Comparison of ENCODE assay signal across 11 cellular contexts in genomic region chr6:39330057-39330456, GRCh38. TPM values are rescaled to one million over a fixed set of nuclear protein-coding genes. Genes with fewer than 3 reads are reported as not detected.
DNase-seq lines count a peak whose midpoint lies in the region; ATAC-seq, FAIRE-seq and TF ChIP-seq lines count a peak whose summit lies in the region.
"Had no signal": no experiment of that assay in that cellular context is flagged by ENCODE, and none has a peak within 500 bp of the region (broad histone marks: within the 10 kb centered on the region; RNA-seq: fewer than 3 reads in every experiment).

No MANE protein-coding gene starts in this region.

- H4K91ac ChIP-seq in H1 (replicated peaks; ENCODE audit: insufficient read length, low read length) = no peak overlapping the region

- CTCF ChIA-PET in H1 (lab: Charles Lee; ENCODE audit: partially characterized antibody) = interaction anchor here (0.6 to 3.0 kb wide), 4 partner anchors 12 to 228 kb away, joined by 3 to 10 read pairs (median 5); no protein-coding TSS in a partner anchor
- CTCF ChIA-PET in PC-3 (lab: Charles Lee) = no interaction called here
- CTCF ChIA-PET in HepG2 (lab: Yijun Ruan, JAX; ENCODE audit: low intra/inter-chr PET ratio, low total read pairs) = no interaction called here

- peak; percentile 86 for ATAC-seq in GM21447 (IDR thresholded peaks at IDR 0.05; ENCODE audit: unreplicated experiment)
- ATAC-seq in HG03521 (IDR thresholded peaks at IDR 0.05; ENCODE audit: unreplicated experiment) = peak; percentile 72
- no peak for ATAC-seq in PC-3
- no peak for ATAC-seq in HepG2
- ATAC-seq in GM21528 (IDR thresholded peaks at IDR 0.05; ENCODE audit: low FRiP score, unreplicated experiment) = no peak

- no peaks in the 10 kb centered on the region for H3F3A ChIP-seq in PC-3 (ENCODE audit: low read length, unreplicated experiment)

- BruUV-seq in PC-3 (replicated peaks; lab: Mats Ljungman, UMichigan) (no TSS peak), HepG2 (replicated peaks; lab: Mats Ljungman, UMichigan) (no TSS peak)

- WGBS in H1 (ENCODE audit: extremely low coverage in 1 of 2, insufficient coverage in 1 of 2, insufficient read length in 1 of 2, insufficient replicate concordance in 2 of 2, low coverage in 1 of 2, low lambda C conversion rate in 2 of 2, missing lambda C conversion rate in 1 of 2), 2 experiments = 92% methylated on average over 3 of the region's 3 CpGs; no CpG with 5 or more reads in 1 of the 2 experiments
- 5% methylated on average over 3 of the region's 3 CpGs for WGBS in HepG2 (ENCODE audit: low lambda C conversion rate)

- no peak for TF ChIP-seq CTCF in H1 (IDR thresholded peaks at IDR 0.05; ENCODE audit: control extremely low read depth in 1 of 3, insufficient read depth in 1 of 3, low read depth in 1 of 3, low read length in 3 of 3)
- TF ChIP-seq CTCF in PC-3 (conservative IDR thresholded peaks at IDR 0.05; ENCODE audit: low read depth, low read length) = no peak
- no peak for TF ChIP-seq CTCF in HepG2 (CRISPR knock-in tag; IDR thresholded peaks at IDR 0.05)

- H2AFZ ChIP-seq in H1 (ENCODE audit: low read length) (no peak overlapping the region), PC-3 (ENCODE audit: low read length) (no peak overlapping the region), HepG2 (ENCODE audit: low read length) (no peak overlapping the region)

- H3K36me3 ChIP-seq in H1 (ENCODE audit: control insufficient read depth in 2 of 4, insufficient read depth in 4 of 4, low read length in 3 of 4) (no peaks in the 10 kb centered on the region), PC-3 (ENCODE audit: low read depth, low read length) (no peaks in the 10 kb centered on the region), HepG2 (replicated peaks in 1 of 2; ENCODE audit: control insufficient read depth in 1 of 2, insufficient read depth in 2 of 2, low read length in 2 of 2) (no peaks in the 10 kb centered on the region)

- H4K8ac ChIP-seq in H1 (ENCODE audit: extremely low read depth, insufficient read depth, low read length) = no peak overlapping the region

- POLR2A ChIA-PET in H1 (lab: Charles Lee; ENCODE audit: partially characterized antibody) (no interaction called here), PC-3 (lab: Charles Lee; ENCODE audit: unreplicated experiment) (no interaction called here), HepG2 (lab: Yijun Ruan, JAX) (no interaction called here)

- H3K79me2 ChIP-seq in H1 (ENCODE audit: control insufficient read depth in 1 of 2, insufficient read depth in 2 of 2, low read length in 2 of 2) (no peaks in the 10 kb centered on the region; a peak in 1 of 4 replicates), PC-3 (ENCODE audit: low read length) (no peaks in the 10 kb centered on the region), HepG2 (ENCODE audit: insufficient read depth, low read length) (no peaks in the 10 kb centered on the region)

- no peak overlapping the region for H2BK120ac ChIP-seq in H1 (replicated peaks; ENCODE audit: low read depth, low read length)

- no peak overlapping the region for H3K18ac ChIP-seq in H1 (ENCODE audit: extremely low read depth, low read length)

- no peaks in the 10 kb centered on the region for H3K79me1 ChIP-seq in H1 (ENCODE audit: low read depth, low read length)

- no peak overlapping the region for H2BK15ac ChIP-seq in H1 (ENCODE audit: low read length)

- in situ Hi-C loops in HepG2 (cut with HindIII; ENCODE audit: extremely low pct_ligation_motif_present, low pct_unique_long_range_greater_than_20kb) = no loop called here

- no peak overlapping the region for H2BK12ac ChIP-seq in H1 (ENCODE audit: low read depth, low read length)

- no peak overlapping the region for H3K56ac ChIP-seq in H1 (replicated peaks; ENCODE audit: insufficient read length, low read depth, low read length)

- no peak overlapping the region for H4K5ac ChIP-seq in H1 (ENCODE audit: insufficient read length, low read depth, low read length)

- no peak overlapping the region for H3K4ac ChIP-seq in H1 (replicated peaks; ENCODE audit: insufficient read length, low read depth, low read length)

- H3K4me1 ChIP-seq in H1 (replicated peaks in 1 of 4; ENCODE audit: control insufficient read depth in 3 of 4, insufficient read depth in 4 of 4, low read length in 3 of 4) (no peaks in the 10 kb centered on the region), PC-3 (ENCODE audit: insufficient read depth, low read length) (no peaks in the 10 kb centered on the region), HepG2 (ENCODE audit: insufficient read depth, low read length) (no peaks in the 10 kb centered on the region)

- no peak overlapping the region for H2BK20ac ChIP-seq in H1 (ENCODE audit: low read length)

- no peak for TF ChIP-seq RAD21 in H1 (IDR thresholded peaks at IDR 0.05 in 1 of 2, conservative IDR thresholded peaks at IDR 0.05 in 1 of 2; ENCODE audit: low read depth in 2 of 2, low read length in 2 of 2)
- TF ChIP-seq RAD21 in HepG2 (CRISPR knock-in tag; IDR thresholded peaks at IDR 0.05) = no peak

- no peak for DNase-seq in GM18507 (ENCODE audit: extremely low spot score, insufficient read length, low read depth)
- DNase-seq in H1 (ENCODE audit: low read depth in 1 of 2, low spot score in 2 of 2) = no peak
- no peak for DNase-seq in PC-3
- no peak for DNase-seq in ecto neural progenitor cell (ENCODE audit: low spot score)
- DNase-seq in HepG2 (ENCODE audit: low spot score) = no peak
- DNase-seq: T-helper 1 cell had no signal

- H3K4me2 ChIP-seq in H1 (ENCODE audit: insufficient read depth in 1 of 2, low read depth in 2 of 2, low read length in 2 of 2) = no peak overlapping the region
- H3K4me2 ChIP-seq in PC-3 (ENCODE audit: low read length) = no peak overlapping the region
- no peak overlapping the region for H3K4me2 ChIP-seq in HepG2 (ENCODE audit: low read depth, low read length)

- H3K9me3 ChIP-seq in H1 (ENCODE audit: insufficient read depth in 2 of 2, low read depth in 1 of 2, low read length in 1 of 2) = no peaks in the 10 kb centered on the region
- H3K9me3 ChIP-seq in PC-3 (ENCODE audit: low read length) = no peaks in the 10 kb centered on the region
- H3K9me3 ChIP-seq in HepG2 (ENCODE audit: low read length) = no peaks in the 10 kb centered on the region

- no peak overlapping the region for H3K14ac ChIP-seq in H1 (ENCODE audit: insufficient read length)

- TF ChIP-seq POLR2A in H1 (IDR thresholded peaks at IDR 0.05; ENCODE audit: control extremely low read depth in 1 of 2, low read depth in 2 of 2, low read length in 2 of 2) (no peak), HepG2 (IDR thresholded peaks at IDR 0.05; ENCODE audit: insufficient read depth in 1 of 2, low read depth in 2 of 2, low read length in 2 of 2) (no peak)

- TF ChIP-seq EP300 in H1 (IDR thresholded peaks at IDR 0.05; ENCODE audit: borderline replicate concordance in 1 of 2, low read depth in 2 of 2, low read length in 2 of 2) (no peak), HepG2 (IDR thresholded peaks at IDR 0.05; ENCODE audit: low read depth in 2 of 2, low read length in 2 of 2) (no peak), HepG2 (CRISPR knock-in tag; IDR thresholded peaks at IDR 0.05; ENCODE audit: borderline replicate concordance) (no peak)

- peak; percentile 70 for FAIRE-seq in GM18507 (lab: Jason Lieb, UNC)
- FAIRE-seq in H1 (lab: Jason Lieb, UNC) = no peak
- no peak for FAIRE-seq in HepG2 (lab: Jason Lieb, UNC)
- FAIRE-seq: endometrium had no signal

- H3K27ac ChIP-seq in H1 (ENCODE audit: low read depth, low read length) (no peak overlapping the region), PC-3 (ENCODE audit: low read length) (no peak overlapping the region), HepG2 (ENCODE audit: extremely low read length, insufficient read depth, low read length) (no peak overlapping the region)

- H4K20me1 ChIP-seq in H1 (replicated peaks in 1 of 2; ENCODE audit: control insufficient read depth in 1 of 2, insufficient read depth in 2 of 2, low read length in 2 of 2) (no peaks in the 10 kb centered on the region), PC-3 (ENCODE audit: low read length) (no peaks in the 10 kb centered on the region), HepG2 (ENCODE audit: insufficient read depth, low read length) (no peaks in the 10 kb centered on the region)

- H2AK5ac ChIP-seq in H1 (ENCODE audit: low read depth, low read length) = no peak overlapping the region

- intact Hi-C loops in PC-3 (cut with micrococcal nuclease) (no loop called here), HepG2 (cut with micrococcal nuclease; ENCODE audit: unreplicated experiment) (no loop called here)

- no peak overlapping the region for H2BK5ac ChIP-seq in H1 (ENCODE audit: low read depth, low read length)

- no peaks in the 10 kb centered on the region for H3K9me2 ChIP-seq in PC-3 (replicated peaks; ENCODE audit: low read length)

- no peaks in the 10 kb centered on the region for H3K23me2 ChIP-seq in H1 (ENCODE audit: low read depth, low read length)

- H3K4me3 ChIP-seq in H1 (ENCODE audit: extremely low read depth in 1 of 4, insufficient read depth in 2 of 4, low read depth in 3 of 4, low read length in 4 of 4) = no peak overlapping the region
- H3K4me3 ChIP-seq in PC-3 (ENCODE audit: low read length) = no peak overlapping the region
- no peak overlapping the region for H3K4me3 ChIP-seq in HepG2 (replicated peaks in 1 of 3; ENCODE audit: insufficient read depth in 1 of 3, low read depth in 2 of 3, low read length in 3 of 3)

- H3K27me3 ChIP-seq in H1 (replicated peaks in 1 of 4; ENCODE audit: control insufficient read depth in 3 of 4, extremely low read depth in 1 of 4, insufficient read depth in 3 of 4, low read length in 3 of 4) = no peaks in the 10 kb centered on the region
- H3K27me3 ChIP-seq in PC-3 (ENCODE audit: low read length) = peaks cover 35% of the 10 kb centered on the region
- H3K27me3 ChIP-seq in HepG2 (ENCODE audit: control insufficient read depth in 1 of 2, insufficient read depth in 2 of 2, low read length in 2 of 2) = peaks cover 0 to 17% of the 10 kb centered on the region in 2 experiments; a peak in 3 of 5 replicates

- H3K9ac ChIP-seq in H1 (replicated peaks in 1 of 4; ENCODE audit: extremely low read depth in 1 of 4, low read depth in 3 of 4, low read length in 3 of 4) = no peak overlapping the region
- H3K9ac ChIP-seq in PC-3 (ENCODE audit: low read length) = no peak overlapping the region
- H3K9ac ChIP-seq in HepG2 (ENCODE audit: insufficient read depth, low read depth, low read length) = no peak overlapping the region

- no peak overlapping the region for H3K23ac ChIP-seq in H1 (ENCODE audit: insufficient read length)

RNA-seq across cellular contexts. Expression of gene KCNK16, which starts 7.6 kb away (rescaled TPM):
- total RNA-seq in H1 (2021; fragmentation: NEBNext Ultra II Directional; extraction: Animal tissue kit (Norgen Biotek cat#: 25700)) = not detected in 2 replicates
- not detected in 2 replicates for polyA plus RNA-seq in H1 (2011; rRNA removed)
- not detected for polyA plus RNA-seq in H1 (2011; cell fraction: cytosol; rRNA removed)
- not detected for polyA plus RNA-seq in H1 (2011; cell fraction: nucleus; rRNA removed)
- polyA plus RNA-seq in H1 (2012, experiment 1 of 2) = not detected in 4 replicates
- polyA plus RNA-seq in H1 (2012, experiment 2 of 2) = not detected
- polyA plus RNA-seq in H1 (2013, experiment 1 of 2) = not detected
- polyA plus RNA-seq in H1 (2013, experiment 2 of 2) = not detected
- not detected in 2 replicates for polyA minus RNA-seq in H1 (2011; rRNA and poly(A)+ RNA removed)
- polyA minus RNA-seq in H1 (2011; cell fraction: cytosol; rRNA and poly(A)+ RNA removed) = not detected
- polyA minus RNA-seq in H1 (2011; cell fraction: nucleus; rRNA and poly(A)+ RNA removed) = not detected
- not detected in 2 replicates for total RNA-seq in PC-3 (2014; rRNA removed)
- total RNA-seq in HepG2 (2016; rRNA removed; fragmentation: Illumina TruSeq; extraction: Trizol) = not detected in 2 replicates
- total RNA-seq in HepG2 (2016; cell fraction: cytosol; rRNA removed; fragmentation: Illumina TruSeq; extraction: Trizol; ENCODE audit: low read depth) = not detected in 2 replicates
- not detected in 2 replicates for total RNA-seq in HepG2 (2016; cell fraction: insoluble cytoplasmic fraction; rRNA removed; fragmentation: Illumina TruSeq; extraction: Trizol)
- total RNA-seq in HepG2 (2016; cell fraction: membrane; rRNA removed; fragmentation: Illumina TruSeq; extraction: Trizol) = not detected in 2 replicates
- not detected in 2 replicates for total RNA-seq in HepG2 (2016; cell fraction: nucleus; rRNA removed; fragmentation: Illumina TruSeq; extraction: Trizol)
- not detected in 2 replicates for polyA plus RNA-seq in HepG2 (2011; rRNA removed)
- not detected in 2 replicates for polyA plus RNA-seq in HepG2 (2011; cell fraction: cytosol; rRNA removed)
- polyA plus RNA-seq in HepG2 (2011; cell fraction: nucleus; rRNA removed) = not detected in 2 replicates
- polyA plus RNA-seq in HepG2 (2012) = not detected in 2 replicates
- polyA plus RNA-seq in HepG2 (2016; cell fraction: cytosol; fragmentation: Illumina TruSeq; extraction: Trizol; ENCODE audit: low read depth) = not detected in 2 replicates
- not detected in 2 replicates for polyA plus RNA-seq in HepG2 (2016; cell fraction: insoluble cytoplasmic fraction; fragmentation: Illumina TruSeq; extraction: Trizol; ENCODE audit: low read depth)
- polyA plus RNA-seq in HepG2 (2016; cell fraction: membrane; fragmentation: Illumina TruSeq; extraction: Trizol; ENCODE audit: low read depth) = not detected in 2 replicates
- not detected in 2 replicates for polyA plus RNA-seq in HepG2 (2016; cell fraction: nucleus; fragmentation: Illumina TruSeq; extraction: Trizol; ENCODE audit: insufficient read depth, low read depth)
- not detected in 2 replicates for polyA minus RNA-seq in HepG2 (2011; rRNA and poly(A)+ RNA removed; ENCODE audit: low replicate concordance)
- not detected in 2 replicates for polyA minus RNA-seq in HepG2 (2011; cell fraction: cytosol; rRNA and poly(A)+ RNA removed)
- not detected in 2 replicates for polyA minus RNA-seq in HepG2 (2011; cell fraction: nucleus; rRNA and poly(A)+ RNA removed)
- total RNA-seq: osteoblast had no signal

RNA-seq across cellular contexts. Expression of gene KCNK17, which starts 15.8 kb away (rescaled TPM):
- total RNA-seq in H1 (2021; fragmentation: NEBNext Ultra II Directional; extraction: Animal tissue kit (Norgen Biotek cat#: 25700)) = 2.9 and 3.0 TPM in 2 replicates
- polyA plus RNA-seq in H1 (2011; rRNA removed) (3.4 and 3.8 TPM in 2 replicates), HepG2 (2011; rRNA removed) (not detected in 2 replicates)
- 3.5 TPM for polyA plus RNA-seq in H1 (2011; cell fraction: cytosol; rRNA removed)
- 8.8 TPM for polyA plus RNA-seq in H1 (2011; cell fraction: nucleus; rRNA removed)
- 3.5 to 5.5 TPM (median 4.0 TPM) in 4 replicates for polyA plus RNA-seq in H1 (2012, experiment 1 of 2)
- polyA plus RNA-seq in H1 (2012, experiment 2 of 2) = 2.8 TPM
- polyA plus RNA-seq in H1 (2013, experiment 1 of 2) = 3.1 TPM
- polyA plus RNA-seq in H1 (2013, experiment 2 of 2) = 3.1 TPM
- 1.2 and 2.0 TPM in 2 replicates for polyA minus RNA-seq in H1 (2011; rRNA and poly(A)+ RNA removed)
- polyA minus RNA-seq in H1 (2011; cell fraction: cytosol; rRNA and poly(A)+ RNA removed) = 2.1 TPM
- 3.5 TPM for polyA minus RNA-seq in H1 (2011; cell fraction: nucleus; rRNA and poly(A)+ RNA removed)
- total RNA-seq in PC-3 (2014; rRNA removed) (not detected in 2 replicates), HepG2 (2016; rRNA removed; fragmentation: Illumina TruSeq; extraction: Trizol) (not detected in 2 replicates)
- not detected in 2 replicates for total RNA-seq in HepG2 (2016; cell fraction: cytosol; rRNA removed; fragmentation: Illumina TruSeq; extraction: Trizol; ENCODE audit: low read depth)
- not detected in 2 replicates for total RNA-seq in HepG2 (2016; cell fraction: insoluble cytoplasmic fraction; rRNA removed; fragmentation: Illumina TruSeq; extraction: Trizol)
- total RNA-seq in HepG2 (2016; cell fraction: membrane; rRNA removed; fragmentation: Illumina TruSeq; extraction: Trizol) = not detected in 2 replicates
- total RNA-seq in HepG2 (2016; cell fraction: nucleus; rRNA removed; fragmentation: Illumina TruSeq; extraction: Trizol) = not detected in 2 replicates
- polyA plus RNA-seq in HepG2 (2011; cell fraction: cytosol; rRNA removed) = not detected in 2 replicates
- not detected in 2 replicates for polyA plus RNA-seq in HepG2 (2011; cell fraction: nucleus; rRNA removed)
- polyA plus RNA-seq in HepG2 (2012) = not detected in 2 replicates
- polyA plus RNA-seq in HepG2 (2016; cell fraction: cytosol; fragmentation: Illumina TruSeq; extraction: Trizol; ENCODE audit: low read depth) = not detected in 2 replicates
- not detected in 2 replicates for polyA plus RNA-seq in HepG2 (2016; cell fraction: insoluble cytoplasmic fraction; fragmentation: Illumina TruSeq; extraction: Trizol; ENCODE audit: low read depth)
- polyA plus RNA-seq in HepG2 (2016; cell fraction: membrane; fragmentation: Illumina TruSeq; extraction: Trizol; ENCODE audit: low read depth) = not detected in 2 replicates
- not detected in 2 replicates for polyA plus RNA-seq in HepG2 (2016; cell fraction: nucleus; fragmentation: Illumina TruSeq; extraction: Trizol; ENCODE audit: insufficient read depth, low read depth)
- polyA minus RNA-seq in HepG2 (2011; rRNA and poly(A)+ RNA removed; ENCODE audit: low replicate concordance) = not detected in 2 replicates
- not detected in 2 replicates for polyA minus RNA-seq in HepG2 (2011; cell fraction: cytosol; rRNA and poly(A)+ RNA removed)
- not detected in 2 replicates for polyA minus RNA-seq in HepG2 (2011; cell fraction: nucleus; rRNA and poly(A)+ RNA removed)
- total RNA-seq: osteoblast had no signal

Comparison
In these comparisons a context has a peak if more than half of its experiments do, and no peak if none do; other contexts are left out.
1. ATAC-seq: peak in GM21447 (single experiment) and HG03521 (single experiment); none in PC-3 (single experiment), HepG2 (single experiment) and GM21528 (single experiment).